In the genomic region with DNA sequence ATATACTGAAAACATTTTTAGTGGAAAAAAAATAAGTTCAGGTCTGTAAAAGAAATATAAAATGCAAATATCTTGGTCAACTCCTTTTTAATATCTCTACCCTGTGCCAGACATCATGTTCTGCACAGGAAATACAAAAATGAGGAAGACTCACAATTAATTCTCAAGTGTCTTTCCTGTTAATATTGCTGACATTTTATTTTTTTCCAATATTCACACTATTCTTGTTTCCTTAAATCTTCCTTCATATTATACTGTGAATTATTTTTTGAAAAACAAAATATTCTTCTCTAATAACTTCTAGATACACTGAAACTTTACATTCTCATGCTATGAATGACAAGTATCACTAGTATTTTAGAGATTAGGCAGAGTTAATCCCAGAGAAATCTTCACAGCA, we compare ENCODE assay signal across 7 cellular contexts.
"Had no signal": no experiment of that assay in that cellular context is flagged by ENCODE, and none has a peak within 500 bp of the region (broad histone marks: within the 10 kb centered on the region; RNA-seq: fewer than 3 reads in every experiment).

No MANE protein-coding gene starts in this region.

- H3K27ac ChIP-seq: HL-60 had no signal

- DNase-seq: IMR-90, KBM-7, KG1 had no signal

- FAIRE-seq: HepG2, HTR-8/SVneo had no signal

- ATAC-seq: HepG2 had no signal

- H3K4me3 Mint-ChIP-seq: IgD-negative memory B cell had no signal

- H3K4me1 Mint-ChIP-seq: IgD-negative memory B cell had no signal

- H3K36me3 Mint-ChIP-seq: IgD-negative memory B cell had no signal

- H3K27ac Mint-ChIP-seq: IgD-negative memory B cell had no signal
